Comparison of ENCODE assay signal across 1 cellular context in the genomic region with DNA sequence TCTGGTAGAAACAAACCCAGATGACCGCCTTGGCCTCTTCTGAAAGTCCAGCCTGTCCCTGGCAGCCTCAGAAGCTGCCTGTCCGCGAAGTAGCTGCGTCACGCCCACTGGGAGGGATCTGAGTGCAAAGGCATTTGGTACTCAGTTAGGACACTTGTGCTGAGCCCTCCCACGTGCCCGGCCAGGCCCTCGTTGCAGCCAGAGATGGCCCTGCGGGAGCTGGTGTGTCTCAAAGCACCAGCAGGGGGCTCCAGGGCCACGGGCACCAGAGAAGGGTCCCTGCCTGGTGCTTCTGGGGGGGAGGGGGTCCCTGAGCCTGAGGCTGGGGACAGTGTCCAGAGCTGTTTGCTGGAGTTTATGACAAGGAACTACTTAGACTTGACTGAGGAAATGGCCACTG.
TF ChIP-seq lines count a peak whose summit lies in the region.

No MANE protein-coding gene starts in this region.

TF ChIP-seq in K562, 482 proteins besides CTCF, POLR2A, EP300 and RAD21 (continued from another document):
- TF ChIP-seq BDP1 (IDR thresholded peaks at IDR 0.05; ENCODE audit: insufficient read depth, insufficient read length), result no peak
